23 cellular contexts compared by ENCODE assay signal in the genomic region with DNA sequence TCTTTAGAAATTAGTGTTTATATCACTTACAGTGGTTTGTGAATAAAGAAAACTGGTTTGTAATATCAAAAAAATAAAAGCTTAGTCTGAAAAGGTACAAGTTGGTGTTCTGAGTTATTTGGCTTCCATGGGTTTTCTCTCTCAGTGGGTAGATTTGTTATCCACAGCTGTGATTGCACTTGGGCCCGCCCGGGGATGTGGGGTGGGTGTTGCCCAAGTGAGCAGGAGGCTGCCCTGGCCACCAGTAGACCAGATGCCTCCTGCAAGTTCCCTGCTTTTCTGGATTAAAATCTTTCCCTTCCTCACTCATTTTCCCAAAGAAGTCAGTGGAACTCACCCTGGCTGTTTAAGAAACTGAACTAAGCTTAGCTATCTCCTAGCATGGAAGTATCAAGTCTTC.
"Had no signal": no experiment of that assay in that cellular context is flagged by ENCODE, and none has a peak within 500 bp of the region (broad histone marks: within the 10 kb centered on the region; RNA-seq: fewer than 3 reads in every experiment).

No MANE protein-coding gene starts in this region.

- DNase-seq: colonic mucosa; cortex of kidney; dermis blood vessel endothelial cell; effector CD4-positive, alpha-beta T cell; effector CD8-positive, alpha-beta T cell; effector memory CD4-positive, alpha-beta T cell; effector memory CD8-positive, alpha-beta T cell; endodermal cell; erythroblast; esophagus squamous epithelium; foreskin fibroblast; foreskin keratinocyte; foreskin melanocyte; gastrocnemius medialis; glutamatergic neuron; head of caudate nucleus; heart right ventricle had no signal

- ATAC-seq: effector memory CD8-positive, alpha-beta T cell; esophagus mucosa; foreskin keratinocyte; gastrocnemius medialis; gastroesophageal sphincter; heart right ventricle had no signal

- H3K27me3 ChIP-seq: colonic mucosa, esophagus squamous epithelium, foreskin keratinocyte, gastrocnemius medialis, gastroesophageal sphincter, heart right ventricle had no signal

- H3K27ac ChIP-seq: colonic mucosa, coronary artery, epithelial cell of prostate, esophagus muscularis mucosa, esophagus squamous epithelium, foreskin keratinocyte, gastrocnemius medialis, gastroesophageal sphincter, heart right ventricle had no signal

- H3K4me3 ChIP-seq: colonic mucosa, coronary artery, dorsolateral prefrontal cortex, esophagus muscularis mucosa, esophagus squamous epithelium, gastrocnemius medialis, gastroesophageal sphincter, heart right ventricle had no signal

- H3K36me3 ChIP-seq: colonic mucosa, esophagus muscularis mucosa, esophagus squamous epithelium, gastrocnemius medialis, gastroesophageal sphincter, heart right ventricle had no signal

- H3K4me1 ChIP-seq: colonic mucosa, esophagus muscularis mucosa, foreskin keratinocyte, gastrocnemius medialis, gastroesophageal sphincter, heart right ventricle had no signal

- H3K9me3 ChIP-seq: colonic mucosa, esophagus squamous epithelium, gastrocnemius medialis had no signal
